1 cellular context compared by ENCODE assay signal in the genomic region with DNA sequence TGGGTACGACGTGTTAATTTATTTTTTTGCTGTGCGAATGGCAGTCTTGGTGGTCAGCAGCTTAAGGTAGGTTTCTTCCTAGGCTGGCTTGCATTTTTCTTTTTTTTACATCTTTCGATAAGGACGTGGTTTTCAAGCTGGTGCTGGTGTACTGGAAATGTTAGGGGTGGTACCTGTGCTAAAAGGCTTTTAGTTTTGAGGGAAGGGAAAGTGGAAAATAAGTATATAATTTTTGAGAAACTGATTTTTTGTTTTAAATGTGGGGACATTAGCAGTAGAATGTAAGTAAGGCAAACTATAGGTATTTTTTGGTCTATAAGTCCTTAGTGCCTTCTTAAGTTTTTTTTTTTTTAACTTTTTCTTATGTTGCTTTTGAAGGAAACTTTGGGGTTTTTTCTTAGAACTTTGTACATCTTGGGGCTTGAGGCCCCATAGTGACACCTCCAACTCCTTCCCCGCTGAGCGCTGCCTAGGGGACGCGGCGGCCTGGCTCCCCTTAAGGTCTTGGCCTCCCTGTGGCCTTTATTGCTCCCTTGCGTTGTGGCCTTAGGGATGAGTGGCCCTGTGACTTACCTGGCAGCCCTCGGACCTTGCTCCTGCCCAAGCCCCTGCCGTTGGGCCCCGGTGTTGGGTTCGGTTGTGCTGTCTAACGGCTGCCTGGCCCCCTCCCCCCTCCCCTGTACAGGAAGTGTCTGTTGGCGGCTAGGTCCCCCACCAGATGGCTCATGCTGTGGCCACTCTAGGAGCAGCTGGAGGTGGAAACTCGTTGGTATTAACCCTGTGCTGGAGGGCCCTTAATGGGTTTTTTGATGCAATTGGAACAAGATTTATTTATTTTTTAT.
TF ChIP-seq lines count a peak whose summit lies in the region.

No MANE protein-coding gene starts in this region.

TF ChIP-seq in HepG2, 621 proteins besides CTCF, POLR2A, EP300 and RAD21 (continued from another document and continues in another):
- TF ChIP-seq, protein P1, sequence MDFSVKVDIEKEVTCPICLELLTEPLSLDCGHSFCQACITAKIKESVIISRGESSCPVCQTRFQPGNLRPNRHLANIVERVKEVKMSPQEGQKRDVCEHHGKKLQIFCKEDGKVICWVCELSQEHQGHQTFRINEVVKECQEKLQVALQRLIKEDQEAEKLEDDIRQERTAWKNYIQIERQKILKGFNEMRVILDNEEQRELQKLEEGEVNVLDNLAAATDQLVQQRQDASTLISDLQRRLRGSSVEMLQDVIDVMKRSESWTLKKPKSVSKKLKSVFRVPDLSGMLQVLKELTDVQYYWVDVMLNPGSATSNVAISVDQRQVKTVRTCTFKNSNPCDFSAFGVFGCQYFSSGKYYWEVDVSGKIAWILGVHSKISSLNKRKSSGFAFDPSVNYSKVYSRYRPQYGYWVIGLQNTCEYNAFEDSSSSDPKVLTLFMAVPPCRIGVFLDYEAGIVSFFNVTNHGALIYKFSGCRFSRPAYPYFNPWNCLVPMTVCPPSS (IDR thresholded peaks at IDR 0.05), result no peak
- peak; percentile 87 for TF ChIP-seq TEAD3 (CRISPR knock-in tag; optimal IDR thresholded peaks at IDR 0.05; ENCODE audit: borderline replicate concordance)
- TF ChIP-seq ZBTB1 (CRISPR knock-in tag; IDR thresholded peaks at IDR 0.05; ENCODE audit: borderline replicate concordance), result peak; percentile 69; the same call in 1 of the 2 replicates
- peak; percentile 83; the same call in 1 of the 2 replicates for TF ChIP-seq RFXAP (CRISPR knock-in tag; IDR thresholded peaks at IDR 0.05; ENCODE audit: borderline replicate concordance)
- TF ChIP-seq MYNN (CRISPR knock-in tag; IDR thresholded peaks at IDR 0.05; ENCODE audit: low read depth), result no peak
- peak; percentile 86; the same call in 1 of the 2 replicates for TF ChIP-seq CENPT (CRISPR knock-in tag; IDR thresholded peaks at IDR 0.05; ENCODE audit: low read depth)
- TF ChIP-seq MIXL1 (CRISPR knock-in tag; IDR thresholded peaks at IDR 0.05), result peak; percentile 90
- TF ChIP-seq, protein P2, sequence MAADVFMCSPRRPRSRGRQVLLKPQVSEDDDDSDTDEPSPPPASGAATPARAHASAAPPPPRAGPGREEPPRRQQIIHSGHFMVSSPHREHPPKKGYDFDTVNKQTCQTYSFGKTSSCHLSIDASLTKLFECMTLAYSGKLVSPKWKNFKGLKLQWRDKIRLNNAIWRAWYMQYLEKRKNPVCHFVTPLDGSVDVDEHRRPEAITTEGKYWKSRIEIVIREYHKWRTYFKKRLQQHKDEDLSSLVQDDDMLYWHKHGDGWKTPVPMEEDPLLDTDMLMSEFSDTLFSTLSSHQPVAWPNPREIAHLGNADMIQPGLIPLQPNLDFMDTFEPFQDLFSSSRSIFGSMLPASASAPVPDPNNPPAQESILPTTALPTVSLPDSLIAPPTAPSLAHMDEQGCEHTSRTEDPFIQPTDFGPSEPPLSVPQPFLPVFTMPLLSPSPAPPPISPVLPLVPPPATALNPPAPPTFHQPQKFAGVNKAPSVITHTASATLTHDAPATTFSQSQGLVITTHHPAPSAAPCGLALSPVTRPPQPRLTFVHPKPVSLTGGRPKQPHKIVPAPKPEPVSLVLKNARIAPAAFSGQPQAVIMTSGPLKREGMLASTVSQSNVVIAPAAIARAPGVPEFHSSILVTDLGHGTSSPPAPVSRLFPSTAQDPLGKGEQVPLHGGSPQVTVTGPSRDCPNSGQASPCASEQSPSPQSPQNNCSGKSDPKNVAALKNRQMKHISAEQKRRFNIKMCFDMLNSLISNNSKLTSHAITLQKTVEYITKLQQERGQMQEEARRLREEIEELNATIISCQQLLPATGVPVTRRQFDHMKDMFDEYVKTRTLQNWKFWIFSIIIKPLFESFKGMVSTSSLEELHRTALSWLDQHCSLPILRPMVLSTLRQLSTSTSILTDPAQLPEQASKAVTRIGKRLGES (CRISPR knock-in tag; IDR thresholded peaks at IDR 0.05; ENCODE audit: borderline replicate concordance), result no peak
- TF ChIP-seq ZNF335 (CRISPR knock-in tag; IDR thresholded peaks at IDR 0.05), result peak; percentile 98
- TF ChIP-seq, protein P3, sequence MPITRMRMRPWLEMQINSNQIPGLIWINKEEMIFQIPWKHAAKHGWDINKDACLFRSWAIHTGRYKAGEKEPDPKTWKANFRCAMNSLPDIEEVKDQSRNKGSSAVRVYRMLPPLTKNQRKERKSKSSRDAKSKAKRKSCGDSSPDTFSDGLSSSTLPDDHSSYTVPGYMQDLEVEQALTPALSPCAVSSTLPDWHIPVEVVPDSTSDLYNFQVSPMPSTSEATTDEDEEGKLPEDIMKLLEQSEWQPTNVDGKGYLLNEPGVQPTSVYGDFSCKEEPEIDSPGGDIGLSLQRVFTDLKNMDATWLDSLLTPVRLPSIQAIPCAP (CRISPR knock-in tag; IDR thresholded peaks at IDR 0.05; ENCODE audit: low read depth), result peak; percentile 80; the same call in 1 of the 2 replicates
- TF ChIP-seq AHR (CRISPR knock-in tag; IDR thresholded peaks at IDR 0.05), result peak; percentile 96
- peak; percentile 75; the same call in 1 of the 2 replicates for TF ChIP-seq ARNT2 (CRISPR knock-in tag; IDR thresholded peaks at IDR 0.05; ENCODE audit: low read depth)
- TF ChIP-seq, protein P4, sequence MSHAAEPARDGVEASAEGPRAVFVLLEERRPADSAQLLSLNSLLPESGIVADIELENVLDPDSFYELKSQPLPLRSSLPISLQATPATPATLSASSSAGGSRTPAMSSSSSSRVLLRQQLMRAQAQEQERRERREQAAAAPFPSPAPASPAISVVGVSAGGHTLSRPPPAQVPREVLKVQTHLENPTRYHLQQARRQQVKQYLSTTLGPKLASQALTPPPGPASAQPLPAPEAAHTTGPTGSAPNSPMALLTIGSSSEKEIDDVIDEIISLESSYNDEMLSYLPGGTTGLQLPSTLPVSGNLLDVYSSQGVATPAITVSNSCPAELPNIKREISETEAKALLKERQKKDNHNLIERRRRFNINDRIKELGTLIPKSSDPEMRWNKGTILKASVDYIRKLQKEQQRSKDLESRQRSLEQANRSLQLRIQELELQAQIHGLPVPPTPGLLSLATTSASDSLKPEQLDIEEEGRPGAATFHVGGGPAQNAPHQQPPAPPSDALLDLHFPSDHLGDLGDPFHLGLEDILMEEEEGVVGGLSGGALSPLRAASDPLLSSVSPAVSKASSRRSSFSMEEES (CRISPR knock-in tag; IDR thresholded peaks at IDR 0.05), result peak; percentile 87
- no peak for TF ChIP-seq ZNF468 (CRISPR knock-in tag; IDR thresholded peaks at IDR 0.05)
- peak; percentile 85; the same call in 1 of the 2 replicates for TF ChIP-seq IRX3 (CRISPR knock-in tag; IDR thresholded peaks at IDR 0.05; ENCODE audit: borderline replicate concordance, low read depth)
- no peak; the same call in 1 of the 2 replicates for TF ChIP-seq ZNF484 (CRISPR knock-in tag; IDR thresholded peaks at IDR 0.05; ENCODE audit: borderline replicate concordance, low read depth)
- TF ChIP-seq PHF8 (CRISPR knock-in tag; IDR thresholded peaks at IDR 0.05), result peak; percentile 99
- peak; percentile 92 for TF ChIP-seq ZMYM3 (CRISPR knock-in tag; IDR thresholded peaks at IDR 0.05)
- peak; percentile 71 for TF ChIP-seq ZFP1 (CRISPR knock-in tag; IDR thresholded peaks at IDR 0.05)
- no peak; the same call in none of the 2 replicates for TF ChIP-seq SSRP1 (CRISPR knock-in tag; IDR thresholded peaks at IDR 0.05)
- peak; percentile 96 for TF ChIP-seq GABPB1 (CRISPR knock-in tag; IDR thresholded peaks at IDR 0.05)
- TF ChIP-seq HMGA1 (CRISPR knock-in tag; conservative IDR thresholded peaks at IDR 0.05), result no peak
- TF ChIP-seq, protein P5, sequence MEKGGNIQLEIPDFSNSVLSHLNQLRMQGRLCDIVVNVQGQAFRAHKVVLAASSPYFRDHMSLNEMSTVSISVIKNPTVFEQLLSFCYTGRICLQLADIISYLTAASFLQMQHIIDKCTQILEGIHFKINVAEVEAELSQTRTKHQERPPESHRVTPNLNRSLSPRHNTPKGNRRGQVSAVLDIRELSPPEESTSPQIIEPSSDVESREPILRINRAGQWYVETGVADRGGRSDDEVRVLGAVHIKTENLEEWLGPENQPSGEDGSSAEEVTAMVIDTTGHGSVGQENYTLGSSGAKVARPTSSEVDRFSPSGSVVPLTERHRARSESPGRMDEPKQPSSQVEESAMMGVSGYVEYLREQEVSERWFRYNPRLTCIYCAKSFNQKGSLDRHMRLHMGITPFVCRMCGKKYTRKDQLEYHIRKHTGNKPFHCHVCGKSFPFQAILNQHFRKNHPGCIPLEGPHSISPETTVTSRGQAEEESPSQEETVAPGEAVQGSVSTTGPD (CRISPR knock-in tag; IDR thresholded peaks at IDR 0.05), result no peak
- TF ChIP-seq JUND (CRISPR knock-in tag; IDR thresholded peaks at IDR 0.05), result 0 out of 2 replicates have a peak, but pooled peaks have one; percentile 64
- peak; percentile 97 for TF ChIP-seq ZNF792 (CRISPR knock-in tag; IDR thresholded peaks at IDR 0.05)
- no peak for TF ChIP-seq RAD51 (IDR thresholded peaks at IDR 0.05; ENCODE audit: borderline replicate concordance)
- no peak for TF ChIP-seq ZFYVE20 (CRISPR knock-in tag; IDR thresholded peaks at IDR 0.05; ENCODE audit: borderline replicate concordance, low read depth)
- peak; percentile 99 for TF ChIP-seq RBM22 (optimal IDR thresholded peaks at IDR 0.05; ENCODE audit: low read length)
- TF ChIP-seq ZSCAN31 (CRISPR knock-in tag; IDR thresholded peaks at IDR 0.05; ENCODE audit: low read depth), result no peak
- peak; percentile 72; the same call in 1 of the 2 replicates for TF ChIP-seq GPN1 (CRISPR knock-in tag; IDR thresholded peaks at IDR 0.05; ENCODE audit: borderline replicate concordance)
- TF ChIP-seq ZNF562 (CRISPR knock-in tag; IDR thresholded peaks at IDR 0.05; ENCODE audit: borderline replicate concordance), result no peak
- TF ChIP-seq ZNF703 (CRISPR knock-in tag; IDR thresholded peaks at IDR 0.05; ENCODE audit: borderline replicate concordance), result no peak
- TF ChIP-seq, protein P6, sequence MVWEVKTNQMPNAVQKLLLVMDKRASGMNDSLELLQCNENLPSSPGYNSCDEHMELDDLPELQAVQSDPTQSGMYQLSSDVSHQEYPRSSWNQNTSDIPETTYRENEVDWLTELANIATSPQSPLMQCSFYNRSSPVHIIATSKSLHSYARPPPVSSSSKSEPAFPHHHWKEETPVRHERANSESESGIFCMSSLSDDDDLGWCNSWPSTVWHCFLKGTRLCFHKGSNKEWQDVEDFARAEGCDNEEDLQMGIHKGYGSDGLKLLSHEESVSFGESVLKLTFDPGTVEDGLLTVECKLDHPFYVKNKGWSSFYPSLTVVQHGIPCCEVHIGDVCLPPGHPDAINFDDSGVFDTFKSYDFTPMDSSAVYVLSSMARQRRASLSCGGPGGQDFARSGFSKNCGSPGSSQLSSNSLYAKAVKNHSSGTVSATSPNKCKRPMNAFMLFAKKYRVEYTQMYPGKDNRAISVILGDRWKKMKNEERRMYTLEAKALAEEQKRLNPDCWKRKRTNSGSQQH (CRISPR knock-in tag; IDR thresholded peaks at IDR 0.05; ENCODE audit: low read depth), result peak; percentile 91
- TF ChIP-seq, protein P7, sequence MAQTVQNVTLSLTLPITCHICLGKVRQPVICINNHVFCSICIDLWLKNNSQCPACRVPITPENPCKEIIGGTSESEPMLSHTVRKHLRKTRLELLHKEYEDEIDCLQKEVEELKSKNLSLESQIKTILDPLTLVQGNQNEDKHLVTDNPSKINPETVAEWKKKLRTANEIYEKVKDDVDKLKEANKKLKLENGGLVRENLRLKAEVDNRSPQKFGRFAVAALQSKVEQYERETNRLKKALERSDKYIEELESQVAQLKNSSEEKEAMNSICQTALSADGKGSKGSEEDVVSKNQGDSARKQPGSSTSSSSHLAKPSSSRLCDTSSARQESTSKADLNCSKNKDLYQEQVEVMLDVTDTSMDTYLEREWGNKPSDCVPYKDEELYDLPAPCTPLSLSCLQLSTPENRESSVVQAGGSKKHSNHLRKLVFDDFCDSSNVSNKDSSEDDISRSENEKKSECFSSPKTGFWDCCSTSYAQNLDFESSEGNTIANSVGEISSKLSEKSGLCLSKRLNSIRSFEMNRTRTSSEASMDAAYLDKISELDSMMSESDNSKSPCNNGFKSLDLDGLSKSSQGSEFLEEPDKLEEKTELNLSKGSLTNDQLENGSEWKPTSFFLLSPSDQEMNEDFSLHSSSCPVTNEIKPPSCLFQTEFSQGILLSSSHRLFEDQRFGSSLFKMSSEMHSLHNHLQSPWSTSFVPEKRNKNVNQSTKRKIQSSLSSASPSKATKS (CRISPR knock-in tag; IDR thresholded peaks at IDR 0.05), result no peak; the same call in 1 of the 2 replicates
- peak; percentile 97; the same call in 1 of the 2 replicates for TF ChIP-seq ZMAT3 (CRISPR knock-in tag; conservative IDR thresholded peaks at IDR 0.05)
- no peak for TF ChIP-seq CHD4 (IDR thresholded peaks at IDR 0.05; ENCODE audit: borderline replicate concordance, low read length)
- TF ChIP-seq RORA (CRISPR knock-in tag; IDR thresholded peaks at IDR 0.05), result no peak
- TF ChIP-seq FOXC1 (CRISPR knock-in tag; IDR thresholded peaks at IDR 0.05; ENCODE audit: borderline replicate concordance), result peak; percentile 90; the same call in 1 of the 2 replicates
- TF ChIP-seq ZSCAN30 (CRISPR knock-in tag; IDR thresholded peaks at IDR 0.05), result peak; percentile 83; the same call in 1 of the 2 replicates
- TF ChIP-seq, protein P8, sequence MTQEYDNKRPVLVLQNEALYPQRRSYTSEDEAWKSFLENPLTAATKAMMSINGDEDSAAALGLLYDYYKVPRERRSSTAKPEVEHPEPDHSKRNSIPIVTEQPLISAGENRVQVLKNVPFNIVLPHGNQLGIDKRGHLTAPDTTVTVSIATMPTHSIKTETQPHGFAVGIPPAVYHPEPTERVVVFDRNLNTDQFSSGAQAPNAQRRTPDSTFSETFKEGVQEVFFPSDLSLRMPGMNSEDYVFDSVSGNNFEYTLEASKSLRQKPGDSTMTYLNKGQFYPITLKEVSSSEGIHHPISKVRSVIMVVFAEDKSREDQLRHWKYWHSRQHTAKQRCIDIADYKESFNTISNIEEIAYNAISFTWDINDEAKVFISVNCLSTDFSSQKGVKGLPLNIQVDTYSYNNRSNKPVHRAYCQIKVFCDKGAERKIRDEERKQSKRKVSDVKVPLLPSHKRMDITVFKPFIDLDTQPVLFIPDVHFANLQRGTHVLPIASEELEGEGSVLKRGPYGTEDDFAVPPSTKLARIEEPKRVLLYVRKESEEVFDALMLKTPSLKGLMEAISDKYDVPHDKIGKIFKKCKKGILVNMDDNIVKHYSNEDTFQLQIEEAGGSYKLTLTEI (CRISPR knock-in tag; conservative IDR thresholded peaks at IDR 0.05), result no peak
- TF ChIP-seq, protein P9, sequence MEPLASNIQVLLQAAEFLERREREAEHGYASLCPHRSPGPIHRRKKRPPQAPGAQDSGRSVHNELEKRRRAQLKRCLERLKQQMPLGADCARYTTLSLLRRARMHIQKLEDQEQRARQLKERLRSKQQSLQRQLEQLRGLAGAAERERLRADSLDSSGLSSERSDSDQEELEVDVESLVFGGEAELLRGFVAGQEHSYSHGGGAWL (CRISPR knock-in tag; IDR thresholded peaks at IDR 0.05), result peak; percentile 95
- 0 out of 2 replicates have a peak, but pooled peaks have one; percentile 72 for TF ChIP-seq FIP1L1 (IDR thresholded peaks at IDR 0.05; ENCODE audit: borderline replicate concordance, insufficient read depth, low read depth, low read length)
- TF ChIP-seq, protein P10, sequence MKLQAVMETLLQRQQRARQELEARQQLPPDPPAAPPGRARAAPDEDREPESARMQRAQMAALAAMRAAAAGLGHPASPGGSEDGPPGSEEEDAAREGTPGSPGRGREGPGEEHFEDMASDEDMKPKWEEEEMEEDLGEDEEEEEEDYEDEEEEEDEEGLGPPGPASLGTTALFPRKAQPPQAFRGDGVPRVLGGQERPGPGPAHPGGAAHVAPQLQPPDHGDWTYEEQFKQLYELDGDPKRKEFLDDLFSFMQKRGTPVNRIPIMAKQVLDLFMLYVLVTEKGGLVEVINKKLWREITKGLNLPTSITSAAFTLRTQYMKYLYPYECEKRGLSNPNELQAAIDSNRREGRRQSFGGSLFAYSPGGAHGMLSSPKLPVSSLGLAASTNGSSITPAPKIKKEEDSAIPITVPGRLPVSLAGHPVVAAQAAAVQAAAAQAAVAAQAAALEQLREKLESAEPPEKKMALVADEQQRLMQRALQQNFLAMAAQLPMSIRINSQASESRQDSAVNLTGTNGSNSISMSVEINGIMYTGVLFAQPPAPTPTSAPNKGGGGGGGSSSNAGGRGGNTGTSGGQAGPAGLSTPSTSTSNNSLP (IDR thresholded peaks at IDR 0.05; ENCODE audit: low read depth, low read length), result peak; percentile 93
